33 cellular contexts compared by ENCODE assay signal in the genomic region with DNA sequence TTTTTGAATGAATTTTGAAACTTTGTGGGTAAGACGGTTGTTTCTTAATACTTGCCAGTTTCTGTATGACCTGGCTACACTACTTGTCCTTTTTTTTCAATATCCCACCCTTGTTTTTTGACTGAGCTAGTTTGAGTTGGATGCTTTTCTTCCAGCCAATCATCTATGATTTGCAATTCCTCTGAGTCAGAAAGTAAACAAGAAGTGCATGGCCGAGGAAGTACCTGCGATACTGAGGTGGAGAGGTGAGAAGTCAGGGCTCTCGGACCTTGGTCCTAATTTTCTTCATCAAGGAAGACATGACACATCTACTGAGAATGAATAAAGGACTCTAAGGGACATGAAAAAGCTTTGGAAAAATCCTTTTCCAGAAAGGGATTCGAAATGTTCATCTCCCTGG.
"Had no signal": no experiment of that assay in that cellular context is flagged by ENCODE, and none has a peak within 500 bp of the region (broad histone marks: within the 10 kb centered on the region; RNA-seq: fewer than 3 reads in every experiment).

No MANE protein-coding gene starts in this region.

- ATAC-seq: activated naive CD4-positive, alpha-beta T cell treated with anti-CD3 and anti-CD28 coated beads, Interleukin-2, amount 50 U/mL, for 72 hours; activated naive CD8-positive, alpha-beta T cell treated with anti-CD3 and anti-CD28 coated beads, Interleukin-2, amount 50 U/mL, for 24 hours; activated T-cell treated with anti-CD3 and anti-CD28 coated beads, Interleukin-2, amount 50 U/mL, for 4 hours; activated T-cell treated with anti-CD3 and anti-CD28 coated beads, Interleukin-2, amount 50 U/mL, for 72 hours; activated T-helper 17 cell treated with anti-CD3 and anti-CD28 coated beads, Interleukin-2, amount 50 U/mL, for 72 hours; body of pancreas had no signal

- H3K9me3 ChIP-seq: adrenal gland had no signal

- DNase-seq: activated effector memory CD4-positive, alpha-beta T cell treated with anti-CD3 and anti-CD28 coated beads, Interleukin-2, amount 50 U/mL, for 16 hours; activated effector memory CD4-positive, alpha-beta T cell treated with Interleukin-2 at 50 U/mL for 16 hours; activated gamma-delta T cell; activated gamma-delta T cell treated with Interleukin-2 at 50 U/mL for 16 hours; activated naive CD4-positive, alpha-beta T cell; activated naive CD4-positive, alpha-beta T cell treated with anti-CD3 and anti-CD28 coated beads for 36 hours; activated naive CD4-positive, alpha-beta T cell treated with anti-CD3 and anti-CD28 coated beads, Interleukin-2, amount 10 ng/mL, durations not matched to agents 7 days and 5 days; activated naive CD4-positive, alpha-beta T cell treated with anti-CD3 and anti-CD28 coated beads, Interleukin-2, amount 50 U/mL, for 16 hours; activated naive CD4-positive, alpha-beta T cell treated with Interleukin-2 at 50 U/mL for 16 hours; activated naive CD8-positive, alpha-beta T cell treated with anti-CD3 and anti-CD28 coated beads for 36 hours; activated naive CD8-positive, alpha-beta T cell treated with anti-CD3 and anti-CD28 coated beads, Interleukin-2, amount 10 ng/mL, durations not matched to agents 7 days and 5 days; activated naive CD8-positive, alpha-beta T cell treated with anti-CD3 and anti-CD28 coated beads, Interleukin-2, amount 50 U/mL, for 24 hours; activated T-cell treated with anti-CD3 and anti-CD28 coated beads, Interleukin-2, amount 50 U/mL, for 24 hours; activated T-cell treated with anti-CD3 and anti-CD28 coated beads, Interleukin-2, amount 50 U/mL, for 4 hours; activated T-cell treated with anti-CD3 and anti-CD28 coated beads, Interleukin-2, amount 50 U/mL, for 48 hours; activated T-cell treated with anti-CD3 and anti-CD28 coated beads, Interleukin-2, amount 50 U/mL, for 72 hours; adrenal gland; amniotic stem cell; amygdala; anterior cingulate cortex; aorta; body of pancreas; brain microvascular endothelial cell; caudate nucleus; central memory CD4-positive, alpha-beta T cell; cerebellar nuclear complex had no signal

- H3K4me1 ChIP-seq: adrenal gland, ascending aorta, body of pancreas, breast epithelium had no signal

- H3K27me3 ChIP-seq: adrenal gland, ascending aorta, body of pancreas, brain microvascular endothelial cell, breast epithelium, cardiac muscle cell had no signal

- FAIRE-seq: astrocyte, bronchial epithelial cell had no signal

- H3K27ac ChIP-seq: adrenal gland, ascending aorta, body of pancreas, brain microvascular endothelial cell, breast epithelium, cardiac muscle cell had no signal

- H3K4me3 ChIP-seq: adrenal gland, ascending aorta, body of pancreas, breast epithelium, cardiac muscle cell had no signal

- H3K36me3 ChIP-seq: adrenal gland, ascending aorta, brain microvascular endothelial cell, breast epithelium, cardiac muscle cell had no signal
